ENCODE assay signal across 2 cellular contexts in the genomic region with DNA sequence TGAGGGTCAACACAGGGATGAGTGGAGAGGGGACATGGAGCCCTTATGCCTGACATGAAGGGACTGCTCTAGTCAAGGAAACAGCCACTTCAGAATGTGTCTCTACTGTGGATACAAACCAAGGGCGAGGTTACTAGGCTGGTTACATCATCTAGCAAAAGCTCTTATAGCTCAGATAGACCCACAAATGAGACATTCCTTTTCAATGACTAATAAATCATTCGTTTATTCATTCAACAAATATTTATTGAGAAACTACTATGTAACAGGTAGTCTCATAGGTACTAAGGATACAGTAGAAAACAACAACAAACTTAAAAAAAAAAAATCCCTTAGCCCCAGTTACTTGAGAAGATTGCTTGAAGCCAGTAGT.
TF ChIP-seq lines count a peak whose summit lies in the region.

No MANE protein-coding gene starts in this region.

TF ChIP-seq in IMR-90, 13 proteins besides CTCF, POLR2A, EP300 and RAD21:
- TF ChIP-seq, protein P1, sequence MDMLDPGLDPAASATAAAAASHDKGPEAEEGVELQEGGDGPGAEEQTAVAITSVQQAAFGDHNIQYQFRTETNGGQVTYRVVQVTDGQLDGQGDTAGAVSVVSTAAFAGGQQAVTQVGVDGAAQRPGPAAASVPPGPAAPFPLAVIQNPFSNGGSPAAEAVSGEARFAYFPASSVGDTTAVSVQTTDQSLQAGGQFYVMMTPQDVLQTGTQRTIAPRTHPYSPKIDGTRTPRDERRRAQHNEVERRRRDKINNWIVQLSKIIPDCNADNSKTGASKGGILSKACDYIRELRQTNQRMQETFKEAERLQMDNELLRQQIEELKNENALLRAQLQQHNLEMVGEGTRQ (IDR thresholded peaks at IDR 0.05; ENCODE audit: low read depth, low read length), result no peak
- TF ChIP-seq NFE2L2 (IDR thresholded peaks at IDR 0.05; ENCODE audit: low read depth, low read length) (no peak), BHLHE40 (IDR thresholded peaks at IDR 0.05; ENCODE audit: low read depth, low read length) (no peak), CEBPB (IDR thresholded peaks at IDR 0.05; ENCODE audit: low read depth, low read length) (peak; percentile 53; the same call in 1 of the 2 replicates), MAFK (IDR thresholded peaks at IDR 0.05; ENCODE audit: low read depth, low read length) (no peak), CHD1 (IDR thresholded peaks at IDR 0.05; ENCODE audit: low read depth, low read length) (no peak)

TF ChIP-seq in GM12878, 131 proteins besides CTCF, POLR2A, EP300 and RAD21:
- TF ChIP-seq, protein P2, sequence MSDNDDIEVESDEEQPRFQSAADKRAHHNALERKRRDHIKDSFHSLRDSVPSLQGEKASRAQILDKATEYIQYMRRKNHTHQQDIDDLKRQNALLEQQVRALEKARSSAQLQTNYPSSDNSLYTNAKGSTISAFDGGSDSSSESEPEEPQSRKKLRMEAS (IDR thresholded peaks at IDR 0.05; ENCODE audit: low read depth, low read length), result no peak
- TF ChIP-seq KLF5 (IDR thresholded peaks at IDR 0.05; ENCODE audit: partially characterized antibody), result no peak
- no peak for TF ChIP-seq EED (IDR thresholded peaks at IDR 0.05; ENCODE audit: low read depth)
- no peak for TF ChIP-seq TBL1XR1 (IDR thresholded peaks at IDR 0.05; ENCODE audit: low read depth, low read length)
- TF ChIP-seq POLR2AphosphoS5 (IDR thresholded peaks at IDR 0.05; ENCODE audit: low read length), result no peak
- TF ChIP-seq, protein P3, sequence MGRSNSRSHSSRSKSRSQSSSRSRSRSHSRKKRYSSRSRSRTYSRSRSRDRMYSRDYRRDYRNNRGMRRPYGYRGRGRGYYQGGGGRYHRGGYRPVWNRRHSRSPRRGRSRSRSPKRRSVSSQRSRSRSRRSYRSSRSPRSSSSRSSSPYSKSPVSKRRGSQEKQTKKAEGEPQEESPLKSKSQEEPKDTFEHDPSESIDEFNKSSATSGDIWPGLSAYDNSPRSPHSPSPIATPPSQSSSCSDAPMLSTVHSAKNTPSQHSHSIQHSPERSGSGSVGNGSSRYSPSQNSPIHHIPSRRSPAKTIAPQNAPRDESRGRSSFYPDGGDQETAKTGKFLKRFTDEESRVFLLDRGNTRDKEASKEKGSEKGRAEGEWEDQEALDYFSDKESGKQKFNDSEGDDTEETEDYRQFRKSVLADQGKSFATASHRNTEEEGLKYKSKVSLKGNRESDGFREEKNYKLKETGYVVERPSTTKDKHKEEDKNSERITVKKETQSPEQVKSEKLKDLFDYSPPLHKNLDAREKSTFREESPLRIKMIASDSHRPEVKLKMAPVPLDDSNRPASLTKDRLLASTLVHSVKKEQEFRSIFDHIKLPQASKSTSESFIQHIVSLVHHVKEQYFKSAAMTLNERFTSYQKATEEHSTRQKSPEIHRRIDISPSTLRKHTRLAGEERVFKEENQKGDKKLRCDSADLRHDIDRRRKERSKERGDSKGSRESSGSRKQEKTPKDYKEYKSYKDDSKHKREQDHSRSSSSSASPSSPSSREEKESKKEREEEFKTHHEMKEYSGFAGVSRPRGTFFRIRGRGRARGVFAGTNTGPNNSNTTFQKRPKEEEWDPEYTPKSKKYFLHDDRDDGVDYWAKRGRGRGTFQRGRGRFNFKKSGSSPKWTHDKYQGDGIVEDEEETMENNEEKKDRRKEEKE (IDR thresholded peaks at IDR 0.05), result no peak
- TF ChIP-seq, protein P4, sequence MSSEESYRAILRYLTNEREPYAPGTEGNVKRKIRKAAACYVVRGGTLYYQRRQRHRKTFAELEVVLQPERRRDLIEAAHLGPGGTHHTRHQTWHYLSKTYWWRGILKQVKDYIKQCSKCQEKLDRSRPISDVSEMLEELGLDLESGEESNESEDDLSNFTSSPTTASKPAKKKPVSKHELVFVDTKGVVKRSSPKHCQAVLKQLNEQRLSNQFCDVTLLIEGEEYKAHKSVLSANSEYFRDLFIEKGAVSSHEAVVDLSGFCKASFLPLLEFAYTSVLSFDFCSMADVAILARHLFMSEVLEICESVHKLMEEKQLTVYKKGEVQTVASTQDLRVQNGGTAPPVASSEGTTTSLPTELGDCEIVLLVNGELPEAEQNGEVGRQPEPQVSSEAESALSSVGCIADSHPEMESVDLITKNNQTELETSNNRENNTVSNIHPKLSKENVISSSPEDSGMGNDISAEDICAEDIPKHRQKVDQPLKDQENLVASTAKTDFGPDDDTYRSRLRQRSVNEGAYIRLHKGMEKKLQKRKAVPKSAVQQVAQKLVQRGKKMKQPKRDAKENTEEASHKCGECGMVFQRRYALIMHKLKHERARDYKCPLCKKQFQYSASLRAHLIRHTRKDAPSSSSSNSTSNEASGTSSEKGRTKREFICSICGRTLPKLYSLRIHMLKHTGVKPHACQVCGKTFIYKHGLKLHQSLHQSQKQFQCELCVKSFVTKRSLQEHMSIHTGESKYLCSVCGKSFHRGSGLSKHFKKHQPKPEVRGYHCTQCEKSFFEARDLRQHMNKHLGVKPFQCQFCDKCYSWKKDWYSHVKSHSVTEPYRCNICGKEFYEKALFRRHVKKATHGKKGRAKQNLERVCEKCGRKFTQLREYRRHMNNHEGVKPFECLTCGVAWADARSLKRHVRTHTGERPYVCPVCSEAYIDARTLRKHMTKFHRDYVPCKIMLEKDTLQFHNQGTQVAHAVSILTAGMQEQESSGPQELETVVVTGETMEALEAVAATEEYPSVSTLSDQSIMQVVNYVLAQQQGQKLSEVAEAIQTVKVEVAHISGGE (CRISPR knock-in tag; IDR thresholded peaks at IDR 0.05), result no peak
- TF ChIP-seq JUND (IDR thresholded peaks at IDR 0.05; ENCODE audit: low read depth, low read length), result no peak
- TF ChIP-seq BRCA1 (IDR thresholded peaks at IDR 0.05; ENCODE audit: low read depth, low read length), result no peak
- TF ChIP-seq WRNIP1 (IDR thresholded peaks at IDR 0.05; ENCODE audit: borderline replicate concordance, low read depth, low read length), result no peak
- TF ChIP-seq ZNF207 (IDR thresholded peaks at IDR 0.05; ENCODE audit: borderline replicate concordance), result no peak
- no peak for TF ChIP-seq NFIC (IDR thresholded peaks at IDR 0.05; ENCODE audit: low read depth, low read length)
- TF ChIP-seq POLR2AphosphoS2 (IDR thresholded peaks at IDR 0.05; ENCODE audit: low read depth, low read length), result no peak
